ENCODE assay signal across 12 cellular contexts in the genomic region with DNA sequence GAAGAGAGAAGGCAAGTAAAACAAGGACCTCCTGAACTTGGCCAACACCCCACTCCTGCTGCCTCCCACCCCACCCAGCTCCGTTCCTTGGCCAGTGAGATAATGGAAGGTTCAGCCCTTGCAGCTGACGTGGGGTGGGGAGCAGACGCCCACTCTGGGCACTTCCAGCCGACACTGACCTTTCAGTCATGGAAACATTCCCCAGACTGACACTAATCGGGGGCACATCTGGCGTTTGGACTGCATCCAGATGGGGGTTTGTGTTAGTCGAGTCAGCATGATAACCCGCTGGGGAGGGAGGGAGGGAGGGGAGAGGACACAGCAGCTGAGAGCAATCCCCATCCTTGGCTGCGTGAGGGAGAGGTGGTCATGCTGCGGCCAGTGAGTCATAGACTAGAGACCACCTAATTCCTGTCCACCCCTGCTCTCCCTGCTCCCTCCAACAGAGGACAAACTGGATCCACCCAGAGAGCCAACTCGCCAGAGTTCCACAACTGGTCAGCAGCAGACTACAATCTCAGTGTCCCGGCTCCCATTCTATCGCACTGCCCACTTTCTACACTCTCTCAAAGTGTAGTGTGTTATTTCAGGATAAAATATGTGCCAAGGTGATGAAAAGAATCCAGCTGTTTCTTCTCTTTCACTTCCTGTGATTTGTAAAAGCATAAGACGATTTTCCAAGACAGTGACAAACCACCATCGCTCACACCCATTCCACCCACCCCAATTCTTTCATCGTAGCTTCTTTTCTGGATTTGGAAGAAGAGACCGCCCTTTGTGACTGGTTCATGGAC.
DNase-seq lines count a peak whose midpoint lies in the region; ATAC-seq, FAIRE-seq and TF ChIP-seq lines count a peak whose summit lies in the region.
"Had no signal": no experiment of that assay in that cellular context is flagged by ENCODE, and none has a peak within 500 bp of the region (broad histone marks: within the 10 kb centered on the region; RNA-seq: fewer than 3 reads in every experiment).

No MANE protein-coding gene starts in this region.

- no peak overlapping the region for H2BK120ac ChIP-seq in H1 (replicated peaks; ENCODE audit: low read depth, low read length)
- H2BK120ac ChIP-seq in mesendoderm (ENCODE audit: low read depth, low read length): no peak overlapping the region

- H3K4me2 ChIP-seq in H1 (ENCODE audit: insufficient read depth in 1 of 2, low read depth in 2 of 2, low read length in 2 of 2): no peak overlapping the region
- H3K4me2 ChIP-seq in mesendoderm (ENCODE audit: low read length): no peak overlapping the region

- TF ChIP-seq POLR2A in H1 (IDR thresholded peaks at IDR 0.05; ENCODE audit: control extremely low read depth in 1 of 2, low read depth in 2 of 2, low read length in 2 of 2) (no peak), testis (IDR thresholded peaks at IDR 0.05) (no peak)

- no peak overlapping the region for H4K8ac ChIP-seq in H1 (ENCODE audit: extremely low read depth, insufficient read depth, low read length)
- H4K8ac ChIP-seq in mesendoderm (ENCODE audit: low read depth, low read length): no peak overlapping the region

- no peak for TF ChIP-seq RAD21 in H1 (IDR thresholded peaks at IDR 0.05 in 1 of 2, conservative IDR thresholded peaks at IDR 0.05 in 1 of 2; ENCODE audit: low read depth in 2 of 2, low read length in 2 of 2)

- no peak overlapping the region; the same call in 1 of the 2 replicates for H2BK12ac ChIP-seq in H1 (ENCODE audit: low read depth, low read length)

- H3K4ac ChIP-seq in H1 (replicated peaks; ENCODE audit: insufficient read length, low read depth, low read length) (no peak overlapping the region), mesendoderm (ENCODE audit: low read depth, low read length) (peak overlapping the region; percentile 56)

- WGBS in H1 (ENCODE audit: extremely low coverage in 1 of 2, insufficient coverage in 1 of 2, insufficient read length in 1 of 2, insufficient replicate concordance in 2 of 2, low coverage in 1 of 2, low lambda C conversion rate in 2 of 2, missing lambda C conversion rate in 1 of 2), 2 experiments: 90% methylated on average over 17 of the region's 17 CpGs; no CpG with 5 or more reads in 1 of the 2 experiments
- no CpG with 5 or more reads among the region's 17 CpGs for WGBS in mesendoderm (ENCODE audit: extremely low coverage, insufficient coverage, low lambda C conversion rate)
- 44 to 49% methylated on average over 15 to 17 of the region's 17 CpGs for WGBS in testis, 2 donors

- FAIRE-seq in H1 (lab: Jason Lieb, UNC): no peak
- FAIRE-seq: GM19239 had no signal

- H2AFZ ChIP-seq in H1 (ENCODE audit: low read length): no peak overlapping the region

- H3K79me2 ChIP-seq in H1 (ENCODE audit: control insufficient read depth in 1 of 2, insufficient read depth in 2 of 2, low read length in 2 of 2) (no peaks in the 10 kb centered on the region), mesendoderm (ENCODE audit: control insufficient read depth, insufficient read depth, low read length) (no peaks in the 10 kb centered on the region)

- H3K9ac ChIP-seq in H1 (replicated peaks in 1 of 4; ENCODE audit: extremely low read depth in 1 of 4, low read depth in 3 of 4, low read length in 3 of 4) (no peak overlapping the region), mesendoderm (ENCODE audit: low read length) (no peak overlapping the region)

- H3K36me3 ChIP-seq in H1 (ENCODE audit: control insufficient read depth in 2 of 4, insufficient read depth in 4 of 4, low read length in 3 of 4) (no peaks in the 10 kb centered on the region), mesendoderm (ENCODE audit: control insufficient read depth, insufficient read depth, low read length) (no peaks in the 10 kb centered on the region), testis (ENCODE audit: low read depth, missing control alignments) (no peaks in the 10 kb centered on the region)

- H3K4me1 ChIP-seq in H1 (replicated peaks in 1 of 4; ENCODE audit: control insufficient read depth in 3 of 4, insufficient read depth in 4 of 4, low read length in 3 of 4) (peaks cover 0 to 9% (median 7%) of the 10 kb centered on the region in 4 experiments; a peak in 4 of 7 replicates), mesendoderm (ENCODE audit: control insufficient read depth, low read depth, low read length) (peaks cover 17% of the 10 kb centered on the region), testis (peaks cover 74% of the 10 kb centered on the region)

- peak overlapping the region; percentile 24; the same call in 1 of the 2 replicates for H3K18ac ChIP-seq in H1 (ENCODE audit: extremely low read depth, low read length)
- H3K18ac ChIP-seq in mesendoderm (ENCODE audit: low read length): no peak overlapping the region

- no peaks in the 10 kb centered on the region for H3K4me1 Mint-ChIP-seq in activated naive CD8-positive, alpha-beta T cell treated with anti-CD3 and anti-CD28 coated beads, Interleukin-2, amount 50 U/mL, for 24 hours

- no peaks in the 10 kb centered on the region for H3K9me3 Mint-ChIP-seq in activated naive CD8-positive, alpha-beta T cell treated with anti-CD3 and anti-CD28 coated beads, Interleukin-2, amount 50 U/mL, for 24 hours

- CTCF ChIA-PET in H1 (lab: Charles Lee; ENCODE audit: partially characterized antibody): interaction anchor here (1.1 to 3.1 kb wide), 5 partner anchors 8 to 123 kb away, joined by 3 to 8 read pairs (median 5); no protein-coding TSS in a partner anchor

- H3K36me3 Mint-ChIP-seq in activated naive CD8-positive, alpha-beta T cell treated with anti-CD3 and anti-CD28 coated beads, Interleukin-2, amount 50 U/mL, for 24 hours (ENCODE audit: low read depth): no peaks in the 10 kb centered on the region

- no peak for TF ChIP-seq EP300 in H1 (IDR thresholded peaks at IDR 0.05; ENCODE audit: borderline replicate concordance in 1 of 2, low read depth in 2 of 2, low read length in 2 of 2)

- H3K4me3 Mint-ChIP-seq in activated naive CD8-positive, alpha-beta T cell treated with anti-CD3 and anti-CD28 coated beads, Interleukin-2, amount 50 U/mL, for 24 hours: no peak overlapping the region

- no peak overlapping the region for H3K27ac Mint-ChIP-seq in activated naive CD8-positive, alpha-beta T cell treated with anti-CD3 and anti-CD28 coated beads, Interleukin-2, amount 50 U/mL, for 24 hours

- H3K27me3 Mint-ChIP-seq in activated naive CD8-positive, alpha-beta T cell treated with anti-CD3 and anti-CD28 coated beads, Interleukin-2, amount 50 U/mL, for 24 hours: no peaks in the 10 kb centered on the region

- H3K4me3 ChIP-seq in H1 (ENCODE audit: extremely low read depth in 1 of 4, insufficient read depth in 2 of 4, low read depth in 3 of 4, low read length in 4 of 4) (no peak overlapping the region), mesendoderm (ENCODE audit: low read length) (no peak overlapping the region), testis (no peak overlapping the region)

- H3K14ac ChIP-seq in H1 (ENCODE audit: insufficient read length): no peak overlapping the region

- DNase-seq in NCI-H524 (lab: John Stamatoyannopoulos, UW) (peak; percentile 81 to 86), H1 (ENCODE audit: low read depth in 1 of 2, low spot score in 2 of 2) (no peak), mesendoderm (no peak), testis (peak; percentile 80), kidney tubule cell (ENCODE audit: low spot score) (no peak), NCI-H1694 (lab: John Stamatoyannopoulos, UW) (no peak)
- no peak for DNase-seq in activated naive CD8-positive, alpha-beta T cell treated with anti-CD3 and anti-CD28 coated beads, Interleukin-2, amount 50 U/mL, for 24 hours
- DNase-seq: GF-D8, NCI-H774 had no signal

- no peak for TF ChIP-seq CTCF in H1 (IDR thresholded peaks at IDR 0.05; ENCODE audit: control extremely low read depth in 1 of 3, insufficient read depth in 1 of 3, low read depth in 1 of 3, low read length in 3 of 3)
- TF ChIP-seq CTCF in testis (IDR thresholded peaks at IDR 0.05): no peak

- H2BK15ac ChIP-seq in H1 (ENCODE audit: low read length): no peak overlapping the region
- peak overlapping the region; percentile 37 for H2BK15ac ChIP-seq in mesendoderm (replicated peaks; ENCODE audit: low read depth)

- H3K56ac ChIP-seq in H1 (replicated peaks; ENCODE audit: insufficient read length, low read depth, low read length) (no peak overlapping the region), mesendoderm (ENCODE audit: low read length) (no peak overlapping the region)

- H4K5ac ChIP-seq in H1 (ENCODE audit: insufficient read length, low read depth, low read length): no peak overlapping the region
- H4K5ac ChIP-seq in mesendoderm (ENCODE audit: low read length): no peak overlapping the region

- ATAC-seq in GM21786 (IDR thresholded peaks at IDR 0.05; ENCODE audit: unreplicated experiment): no peak
- ATAC-seq in activated naive CD8-positive, alpha-beta T cell treated with anti-CD3 and anti-CD28 coated beads, Interleukin-2, amount 50 U/mL, for 24 hours: no peak

- no peak overlapping the region for H2BK20ac ChIP-seq in H1 (ENCODE audit: low read length)

- POLR2A ChIA-PET in H1 (lab: Charles Lee; ENCODE audit: partially characterized antibody): interaction anchor here (0.9 to 1.0 kb wide), 2 partner anchors 13 to 62 kb away, joined by 3 read pairs; no protein-coding TSS in a partner anchor

- H3K27ac ChIP-seq in H1 (ENCODE audit: low read depth, low read length) (no peak overlapping the region), mesendoderm (ENCODE audit: low read depth, low read length) (no peak overlapping the region), testis (peak overlapping the region; percentile 44 to 76)
- H3K27ac ChIP-seq: VCaP had no signal

- H3K79me1 ChIP-seq in H1 (ENCODE audit: low read depth, low read length) (no peaks in the 10 kb centered on the region), mesendoderm (ENCODE audit: low read length) (no peaks in the 10 kb centered on the region)

- intact Hi-C loops in testis (cut with DNase I; ENCODE audit: low total_unique reads): no loop called here

- H4K91ac ChIP-seq in H1 (replicated peaks; ENCODE audit: insufficient read length, low read length): no peak overlapping the region

- no peaks in the 10 kb centered on the region for H4K20me1 ChIP-seq in H1 (replicated peaks in 1 of 2; ENCODE audit: control insufficient read depth in 1 of 2, insufficient read depth in 2 of 2, low read length in 2 of 2)

- no peaks in the 10 kb centered on the region for H3K9me3 ChIP-seq in H1 (ENCODE audit: insufficient read depth in 2 of 2, low read depth in 1 of 2, low read length in 1 of 2)
- H3K9me3 ChIP-seq in testis: no peaks in the 10 kb centered on the region

- no peak overlapping the region for H2AK5ac ChIP-seq in H1 (ENCODE audit: low read depth, low read length)
- H2AK5ac ChIP-seq in mesendoderm (ENCODE audit: low read length): no peak overlapping the region

- no peaks in the 10 kb centered on the region; the same call in 1 of the 2 replicates for H3K23me2 ChIP-seq in H1 (ENCODE audit: low read depth, low read length)

- H3K23ac ChIP-seq in H1 (ENCODE audit: insufficient read length) (no peak overlapping the region), mesendoderm (ENCODE audit: low read length) (no peak overlapping the region)

- H2BK5ac ChIP-seq in H1 (ENCODE audit: low read depth, low read length): no peak overlapping the region; the same call in 1 of the 2 replicates
- H2BK5ac ChIP-seq in mesendoderm (ENCODE audit: low read length): no peak overlapping the region

- H3K27me3 ChIP-seq in H1 (replicated peaks in 1 of 4; ENCODE audit: control insufficient read depth in 3 of 4, extremely low read depth in 1 of 4, insufficient read depth in 3 of 4, low read length in 3 of 4): no peaks in the 10 kb centered on the region; a peak in 1 of 7 replicates
- no peaks in the 10 kb centered on the region for H3K27me3 ChIP-seq in mesendoderm (ENCODE audit: insufficient read depth, low read length, poor library complexity)
- no peaks in the 10 kb centered on the region for H3K27me3 ChIP-seq in testis

Comparison
In these comparisons a context has a peak if more than half of its experiments do, and no peak if none do; other contexts are left out.
1. DNase-seq: peak in NCI-H524 (2 of 2) and testis (single experiment); none in H1 (0 of 2), mesendoderm (single experiment), kidney tubule cell (single experiment), activated naive CD8-positive, alpha-beta T cell treated with anti-CD3 and anti-CD28 coated beads, Interleukin-2, amount 50 U/mL, for 24 hours (single experiment) and NCI-H1694 (single experiment).
2. H3K27ac ChIP-seq: peak in testis (2 of 2); none in H1 (single experiment) and mesendoderm (single experiment).